Comparison of ENCODE assay signal across 9 cellular contexts in the genomic region with DNA sequence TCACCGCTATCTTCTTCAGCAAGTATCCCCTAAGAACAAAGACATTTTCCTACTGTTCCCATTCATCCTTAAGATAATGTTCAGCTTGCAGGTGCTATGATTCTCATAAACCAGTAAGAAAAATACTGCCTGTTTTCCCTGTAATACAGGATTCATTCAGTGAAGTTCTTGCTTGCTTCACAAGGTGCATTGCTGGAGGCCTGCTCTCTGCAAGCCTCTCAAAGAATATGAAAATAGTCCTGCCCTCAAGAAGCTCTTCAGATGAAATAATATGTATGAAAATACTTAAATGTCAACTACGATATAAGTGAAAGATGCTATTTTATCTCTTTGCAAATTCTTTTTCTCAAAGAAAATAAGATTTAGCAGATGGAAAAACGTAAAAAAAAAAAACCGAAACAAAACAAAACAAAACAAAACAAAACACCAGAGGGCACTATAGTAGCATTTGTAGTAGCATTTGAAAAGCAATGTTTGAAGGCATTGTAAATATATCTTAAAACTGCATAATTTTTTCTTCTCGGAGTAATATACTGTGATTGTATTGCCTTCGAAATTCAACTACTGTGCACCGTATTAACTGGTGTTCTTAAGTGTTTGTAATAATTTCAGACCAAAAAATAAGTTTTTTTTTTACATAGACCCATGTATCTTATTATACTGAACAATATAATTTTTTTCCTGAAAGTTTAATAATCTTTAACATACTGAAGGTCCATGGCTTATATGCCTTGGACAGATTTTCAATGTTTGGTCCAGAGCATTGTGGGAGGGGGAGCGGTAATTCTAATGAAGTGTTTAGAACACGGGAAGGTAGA. TPM values are rescaled to one million over a fixed set of nuclear protein-coding genes. Genes with fewer than 3 reads are reported as not detected.
A peak's percentile ranks its signal among the peaks of the same experiment; 100 is the strongest.
DNase-seq lines count a peak whose midpoint lies in the region; ATAC-seq and TF ChIP-seq lines count a peak whose summit lies in the region.
"Had no signal": no experiment of that assay in that cellular context is flagged by ENCODE, and none has a peak within 500 bp of the region (broad histone marks: within the 10 kb centered on the region; RNA-seq: fewer than 3 reads in every experiment).

No MANE protein-coding gene starts in this region.

- H3K9ac ChIP-seq in H9 (ENCODE audit: extremely low read depth, insufficient read length, low read length): no peak overlapping the region

- H3K14ac ChIP-seq in H9 (ENCODE audit: insufficient read depth, low read length): no peak overlapping the region

- H3K36me3 Mint-ChIP-seq in H9 (ENCODE audit: insufficient read depth in 1 of 3, low read depth in 3 of 3): peaks cover 12 to 31% (median 15%) of the 10 kb centered on the region in 3 experiments
- no peaks in the 10 kb centered on the region for H3K36me3 Mint-ChIP-seq in immature natural killer cell

- H3K9me3 Mint-ChIP-seq in H9 (peaks cover 14 to 18% of the 10 kb centered on the region in 2 experiments), immature natural killer cell (no peaks in the 10 kb centered on the region)

- no peak overlapping the region for H3T11ph ChIP-seq in H9 (ENCODE audit: low read length)

- no peak overlapping the region for H3K4ac ChIP-seq in H9 (ENCODE audit: low read depth, low read length)

- H2BK120ac ChIP-seq in H9 (ENCODE audit: low read depth, low read length, poor library complexity, severe bottlenecking): no peak overlapping the region

- no peak overlapping the region for H2AK5ac ChIP-seq in H9 (ENCODE audit: insufficient read length, low read length)

- peak; percentile 44; the same call in 1 of the 3 replicates for ATAC-seq in SK-N-SH treated with all-trans-retinoic acid at 6 μM for 48 hours
- no peak for ATAC-seq in HG03565 (IDR thresholded peaks at IDR 0.05; ENCODE audit: unreplicated experiment)
- no peak for ATAC-seq in HG02970 (IDR thresholded peaks at IDR 0.05; ENCODE audit: low FRiP score, unreplicated experiment)

- H3K4me3 Mint-ChIP-seq in H9 (no peak overlapping the region), immature natural killer cell (no peak overlapping the region)

- H3K4me1 ChIP-seq in H9 (ENCODE audit: insufficient read depth, low read length): no peaks in the 10 kb centered on the region

- WGBS in H9 (ENCODE audit: extremely low coverage, insufficient read length, low lambda C conversion rate): no CpG with 5 or more reads among the region's 9 CpGs

- no peak overlapping the region for H3K23ac ChIP-seq in H9 (ENCODE audit: insufficient read length, low read depth, low read length)

- H3K27ac ChIP-seq in H9 (ENCODE audit: insufficient read length, low read depth, low read length): no peak overlapping the region

- H3K27me3 ChIP-seq in H9 (ENCODE audit: insufficient read depth, low read length): no peaks in the 10 kb centered on the region

- H2AFZ ChIP-seq in H9 (ENCODE audit: low read length): no peak overlapping the region

- no peak overlapping the region for H4K8ac ChIP-seq in H9 (replicated peaks; ENCODE audit: insufficient read length, low read depth, low read length)

- H3K79me1 ChIP-seq in H9 (ENCODE audit: insufficient read depth, low read depth, low read length, poor library complexity, severe bottlenecking): no peaks in the 10 kb centered on the region

- no peak overlapping the region for H3K56ac ChIP-seq in H9 (ENCODE audit: insufficient read length, low read depth, low read length)

- no peaks in the 10 kb centered on the region for H3K9me3 ChIP-seq in H9 (ENCODE audit: control insufficient read depth, low read depth, low read length)

- TF ChIP-seq CTCF in AG09319 (IDR thresholded peaks at IDR 0.05; ENCODE audit: low read depth, low read length) (peak; percentile 20), H9 (conservative IDR thresholded peaks at IDR 0.05) (peak; percentile 49; the same call in 2 of the 3 replicates)

- DNase-seq in AG09319 (ENCODE audit: extremely low read depth, low read depth) (no peak), H9 (no peak), immature natural killer cell (peak in 2 of 3 donors; percentile 0 to 9)
- DNase-seq in activated naive CD4-positive, alpha-beta T cell treated with Interleukin-2 at 50 U/mL for 16 hours: no peak
- DNase-seq in stimulated activated CD4-positive, alpha-beta T cell treated with anti-CD3 and anti-CD28 coated beads, Interleukin-4, amount 100 ng/mL, for 24 hours: no peak

- H3K4me2 ChIP-seq in H9 (ENCODE audit: insufficient read depth, insufficient read length, low read length): no peak overlapping the region

- no peaks in the 10 kb centered on the region for H3K23me2 ChIP-seq in H9 (ENCODE audit: insufficient read length, low read depth, low read length, poor library complexity, severe bottlenecking)

- no peak overlapping the region for H4K91ac ChIP-seq in H9 (ENCODE audit: insufficient read length, low read depth, low read length)

- H3K18ac ChIP-seq in H9 (ENCODE audit: insufficient read length, low read depth, low read length): no peak overlapping the region

- no peak overlapping the region for H3K27ac Mint-ChIP-seq in H9
- H3K27ac Mint-ChIP-seq in immature natural killer cell: no peak overlapping the region

- no peaks in the 10 kb centered on the region; the same call in 1 of the 2 replicates for H3K27me3 Mint-ChIP-seq in H9 (ENCODE audit: low read depth)
- peaks cover 0 to 2% (median 0%) of the 10 kb centered on the region in 3 donors for H3K27me3 Mint-ChIP-seq in immature natural killer cell (ENCODE audit: low read depth in 3 of 3)

- H2BK15ac ChIP-seq in H9 (ENCODE audit: low read depth, low read length): no peak overlapping the region

- H2BK12ac ChIP-seq in H9 (ENCODE audit: insufficient read length, low read depth, low read length): no peak overlapping the region

- H3K79me2 ChIP-seq in H9 (ENCODE audit: insufficient read depth, low read length): no peaks in the 10 kb centered on the region

- H2BK5ac ChIP-seq in H9 (ENCODE audit: insufficient read length, low read length): no peak overlapping the region

- H3K4me1 Mint-ChIP-seq in H9 (peaks cover 13 to 17% of the 10 kb centered on the region in 2 experiments), immature natural killer cell (peaks cover 0 to 1% of the 10 kb centered on the region in 2 donors)

- H2BK20ac ChIP-seq in H9 (ENCODE audit: low read depth, low read length, poor library complexity, severe bottlenecking): no peak overlapping the region

- no peaks in the 10 kb centered on the region for H4K20me1 ChIP-seq in H9 (ENCODE audit: control insufficient read depth, insufficient read depth, insufficient read length)

- H4K5ac ChIP-seq in H9 (ENCODE audit: insufficient read length, low read depth, low read length): no peak overlapping the region

TF ChIP-seq in SK-N-SH treated with all-trans-retinoic acid at 6 μM for 48 hours, 23 proteins besides CTCF, POLR2A, EP300 and RAD21:
- TF ChIP-seq, protein P1, sequence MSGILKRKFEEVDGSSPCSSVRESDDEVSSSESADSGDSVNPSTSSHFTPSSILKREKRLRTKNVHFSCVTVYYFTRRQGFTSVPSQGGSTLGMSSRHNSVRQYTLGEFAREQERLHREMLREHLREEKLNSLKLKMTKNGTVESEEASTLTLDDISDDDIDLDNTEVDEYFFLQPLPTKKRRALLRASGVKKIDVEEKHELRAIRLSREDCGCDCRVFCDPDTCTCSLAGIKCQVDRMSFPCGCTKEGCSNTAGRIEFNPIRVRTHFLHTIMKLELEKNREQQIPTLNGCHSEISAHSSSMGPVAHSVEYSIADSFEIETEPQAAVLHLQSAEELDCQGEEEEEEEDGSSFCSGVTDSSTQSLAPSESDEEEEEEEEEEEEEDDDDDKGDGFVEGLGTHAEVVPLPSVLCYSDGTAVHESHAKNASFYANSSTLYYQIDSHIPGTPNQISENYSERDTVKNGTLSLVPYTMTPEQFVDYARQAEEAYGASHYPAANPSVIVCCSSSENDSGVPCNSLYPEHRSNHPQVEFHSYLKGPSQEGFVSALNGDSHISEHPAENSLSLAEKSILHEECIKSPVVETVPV (CRISPR knock-in tag; IDR thresholded peaks at IDR 0.05): no peak
- TF ChIP-seq PPARA (CRISPR knock-in tag; IDR thresholded peaks at IDR 0.05; ENCODE audit: borderline replicate concordance): no peak
- TF ChIP-seq RARB (CRISPR knock-in tag; IDR thresholded peaks at IDR 0.05): no peak
- TF ChIP-seq SNAI2 (CRISPR knock-in tag; IDR thresholded peaks at IDR 0.05): no peak
- TF ChIP-seq ZC3H10 (CRISPR knock-in tag; IDR thresholded peaks at IDR 0.05): no peak
- TF ChIP-seq ISL1 (CRISPR knock-in tag; IDR thresholded peaks at IDR 0.05): no peak
- no peak for TF ChIP-seq OSR1 (CRISPR knock-in tag; IDR thresholded peaks at IDR 0.05)
- TF ChIP-seq ARNTL (CRISPR knock-in tag; IDR thresholded peaks at IDR 0.05; ENCODE audit: borderline replicate concordance, low read depth): no peak
- TF ChIP-seq, protein P2, sequence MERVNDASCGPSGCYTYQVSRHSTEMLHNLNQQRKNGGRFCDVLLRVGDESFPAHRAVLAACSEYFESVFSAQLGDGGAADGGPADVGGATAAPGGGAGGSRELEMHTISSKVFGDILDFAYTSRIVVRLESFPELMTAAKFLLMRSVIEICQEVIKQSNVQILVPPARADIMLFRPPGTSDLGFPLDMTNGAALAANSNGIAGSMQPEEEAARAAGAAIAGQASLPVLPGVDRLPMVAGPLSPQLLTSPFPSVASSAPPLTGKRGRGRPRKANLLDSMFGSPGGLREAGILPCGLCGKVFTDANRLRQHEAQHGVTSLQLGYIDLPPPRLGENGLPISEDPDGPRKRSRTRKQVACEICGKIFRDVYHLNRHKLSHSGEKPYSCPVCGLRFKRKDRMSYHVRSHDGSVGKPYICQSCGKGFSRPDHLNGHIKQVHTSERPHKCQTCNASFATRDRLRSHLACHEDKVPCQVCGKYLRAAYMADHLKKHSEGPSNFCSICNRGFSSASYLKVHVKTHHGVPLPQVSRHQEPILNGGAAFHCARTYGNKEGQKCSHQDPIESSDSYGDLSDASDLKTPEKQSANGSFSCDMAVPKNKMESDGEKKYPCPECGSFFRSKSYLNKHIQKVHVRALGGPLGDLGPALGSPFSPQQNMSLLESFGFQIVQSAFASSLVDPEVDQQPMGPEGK (CRISPR knock-in tag; IDR thresholded peaks at IDR 0.05; ENCODE audit: borderline replicate concordance): no peak

RNA-seq across cellular contexts. Expression of a gene that starts 26.0 kb away (rescaled TPM):
- total RNA-seq in H9 (2021): not detected in 2 replicates
- polyA plus RNA-seq in immature natural killer cell: not detected
- total RNA-seq: fibroblast of lung had no signal

RNA-seq across cellular contexts. Expression of a gene that starts 29.5 kb away (rescaled TPM):
- total RNA-seq in H9 (2021): 284 and 285 TPM in 2 replicates
- 100 to 1,000 TPM; 126 to 167 (median 140) TPM for polyA plus RNA-seq in immature natural killer cell

Comparison
In these comparisons a context has a peak if more than half of its experiments do, and no peak if none do; other contexts are left out.
1. DNase-seq: peak in immature natural killer cell (2 of 3); none in AG09319 (single experiment), H9 (single experiment), activated naive CD4-positive, alpha-beta T cell treated with Interleukin-2 at 50 U/mL for 16 hours (single experiment) and stimulated activated CD4-positive, alpha-beta T cell treated with anti-CD3 and anti-CD28 coated beads, Interleukin-4, amount 100 ng/mL, for 24 hours (single experiment).